Comparison of ENCODE assay signal across 8 cellular contexts in the genomic region with DNA sequence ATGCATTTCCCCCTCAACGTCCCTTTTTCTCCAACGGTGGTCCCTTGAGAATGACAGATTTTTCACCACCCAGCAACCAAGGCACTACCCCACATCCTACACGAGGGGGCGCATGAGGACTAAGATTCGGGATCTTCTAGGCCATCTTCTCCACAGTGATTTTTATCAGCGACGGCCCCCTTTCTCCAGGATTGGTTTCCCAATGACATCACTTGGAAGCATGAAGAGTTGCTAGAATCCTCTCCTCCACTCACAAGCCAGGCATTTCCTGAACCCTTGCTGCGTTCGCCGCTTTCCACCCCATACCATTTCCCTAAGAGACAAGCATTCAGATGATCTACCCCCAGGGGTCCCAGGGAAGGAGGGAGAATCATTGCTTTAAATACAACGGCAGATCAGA.
DNase-seq lines count a peak whose midpoint lies in the region; ATAC-seq and TF ChIP-seq lines count a peak whose summit lies in the region.

No MANE protein-coding gene starts in this region.

- H3K9me3 Mint-ChIP-seq in activated CD4-positive, alpha-beta T cell treated with anti-CD3 and anti-CD28 coated beads, Interleukin-2, amount 10 ng/mL, durations not matched to agents 24 days and 14 days = no peaks in the 10 kb centered on the region

- peak overlapping the region in 1 of 2 donors; percentile 8 for H3K27ac ChIP-seq in coronary artery

- no peak overlapping the region for H3K4me3 Mint-ChIP-seq in activated CD4-positive, alpha-beta T cell treated with anti-CD3 and anti-CD28 coated beads, Interleukin-2, amount 10 ng/mL, durations not matched to agents 24 days and 14 days

- intact Hi-C loops in activated CD4-positive, alpha-beta T cell treated with anti-CD3 and anti-CD28 coated beads, Interleukin-2, amount 10 ng/mL, durations not matched to agents 24 days and 14 days (cut with micrococcal nuclease) = loop anchor here (1.0 to 10.0 kb wide), 7 partner anchors 218 to 1322 kb away; no protein-coding TSS in a partner anchor
- intact Hi-C loops in lower leg skin (cut with DNase I; ENCODE audit: low total_unique reads) = loop anchor here (5.0 to 10.0 kb wide), 3 partner anchors 332 to 734 kb away; no protein-coding TSS in a partner anchor

- peak overlapping the region; percentile 2 for H3K27ac Mint-ChIP-seq in activated CD4-positive, alpha-beta T cell treated with anti-CD3 and anti-CD28 coated beads, Interleukin-2, amount 10 ng/mL, durations not matched to agents 24 days and 14 days

- H3K4me3 ChIP-seq in coronary artery (peak overlapping the region; percentile 49), lower leg skin (ENCODE audit: low read depth, poor library complexity, severe bottlenecking) (no peak overlapping the region)

- H3K27me3 Mint-ChIP-seq in activated CD4-positive, alpha-beta T cell treated with anti-CD3 and anti-CD28 coated beads, Interleukin-2, amount 10 ng/mL, durations not matched to agents 24 days and 14 days = no peaks in the 10 kb centered on the region

- TF ChIP-seq CTCF in coronary artery (IDR thresholded peaks at IDR 0.05) (peak; percentile 97), lower leg skin (IDR thresholded peaks at IDR 0.05) (peak in 1 of 3 donors; percentile 78)

- 23 to 25% methylated on average over 11 of the region's 11 CpGs for WGBS in lower leg skin, 2 donors

- TF ChIP-seq POLR2A in lower leg skin (IDR thresholded peaks at IDR 0.05) = no peak

- peaks cover 15% of the 10 kb centered on the region for H3K4me1 Mint-ChIP-seq in activated CD4-positive, alpha-beta T cell treated with anti-CD3 and anti-CD28 coated beads, Interleukin-2, amount 10 ng/mL, durations not matched to agents 24 days and 14 days

- ATAC-seq in HG02852 (IDR thresholded peaks at IDR 0.05; ENCODE audit: unreplicated experiment) = peak; percentile 77

- DNase-seq in NCI-H1436 (lab: John Stamatoyannopoulos, UW) (peak; percentile 25), NCI-H1436 treated with DMSO at 0.1 percent for 48 hours (lab: John Stamatoyannopoulos, UW) (no peak), NCI-H2196 treated with DMSO at 0.1 percent for 48 hours (lab: John Stamatoyannopoulos, UW; ENCODE audit: unreplicated experiment) (peak; percentile 51), coronary artery (ENCODE audit: low spot score) (peak; percentile 75), lower leg skin (ENCODE audit: low spot score in 2 of 2) (peak; percentile 45 to 91)
- peak; percentile 88 for DNase-seq in activated CD4-positive, alpha-beta T cell treated with anti-CD3 and anti-CD28 coated beads, Interleukin-2, amount 10 ng/mL, durations not matched to agents 24 days and 14 days
- DNase-seq in stimulated activated CD4-positive, alpha-beta T cell treated with anti-CD3 and anti-CD28 coated beads, TNF-alpha, amount 100 ng/mL, for 24 hours (ENCODE audit: low read depth in 3 of 3) = peak; percentile 44 to 61 (median 53)

- H3K36me3 Mint-ChIP-seq in activated CD4-positive, alpha-beta T cell treated with anti-CD3 and anti-CD28 coated beads, Interleukin-2, amount 10 ng/mL, durations not matched to agents 24 days and 14 days (ENCODE audit: low read depth) = no peaks in the 10 kb centered on the region
